8 cellular contexts compared by ENCODE assay signal in the genomic region with DNA sequence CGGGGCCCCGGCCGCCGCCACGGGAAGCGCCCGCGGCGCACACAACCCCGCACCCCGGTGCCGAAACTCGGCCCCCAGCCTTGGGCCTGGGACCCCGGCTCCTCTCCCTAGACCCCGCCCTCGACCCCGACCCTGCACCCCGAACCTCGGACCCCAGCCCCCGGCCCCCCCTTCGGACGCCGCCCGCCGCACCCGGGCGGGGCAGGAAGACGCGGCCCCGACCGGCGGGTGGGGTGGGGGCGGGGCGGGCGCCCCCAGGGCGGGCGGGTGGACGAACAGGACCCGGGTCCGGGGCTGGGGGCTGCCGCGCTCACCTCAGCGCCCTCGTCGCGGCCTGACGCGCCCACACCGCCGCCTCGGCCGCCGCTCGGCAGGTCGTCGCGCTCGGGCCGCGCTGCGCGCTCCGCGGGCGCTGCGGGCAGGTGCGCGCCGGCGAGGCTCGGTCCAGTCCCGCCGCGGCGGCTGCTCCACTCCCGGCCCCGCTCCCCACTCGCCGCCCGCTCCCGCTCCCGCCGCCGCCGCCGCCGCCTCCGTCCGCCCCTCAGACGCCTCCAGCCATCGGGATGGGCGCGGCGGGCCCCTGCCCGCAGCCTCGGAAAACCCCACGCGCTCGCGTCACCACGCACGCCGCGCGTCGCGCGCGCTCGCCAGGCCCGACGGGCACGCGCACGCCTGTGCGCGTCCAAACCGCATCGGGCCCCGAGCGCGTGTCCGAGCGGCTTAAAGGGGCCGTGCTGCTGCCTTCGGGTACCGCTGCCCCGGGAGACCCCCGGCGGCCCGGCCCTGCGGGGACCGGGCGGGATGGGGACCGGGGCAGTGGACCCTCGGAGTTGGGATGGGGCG. TPM values are rescaled to one million over a fixed set of nuclear protein-coding genes. Genes with fewer than 3 reads are reported as not detected.
A peak's percentile ranks its signal among the peaks of the same experiment; 100 is the strongest.
DNase-seq lines count a peak whose midpoint lies in the region; ATAC-seq and TF ChIP-seq lines count a peak whose summit lies in the region.

A gene (minus strand): TSS at position 582 of the 843 bp plus-strand sequence. CDS start 65,634 bp downstream, outside the sequence.

- H3K4me3 ChIP-seq in OCI-LY3 (ENCODE audit: low read length) (peak within 1 kb of the TSS; percentile 93), epithelial cell of esophagus (ENCODE audit: low read length) (peak within 1 kb of the TSS; percentile 70), mucosa of descending colon (peak within 1 kb of the TSS; percentile 84)

- H3K79me2 ChIP-seq in OCI-LY3 (ENCODE audit: low read length) = peaks cover 57% of the 10 kb centered on the region

- H3K4me1 ChIP-seq in OCI-LY3 (ENCODE audit: low read length) (peaks cover 32% of the 10 kb centered on the region), mucosa of descending colon (ENCODE audit: low read depth) (peaks cover 51% of the 10 kb centered on the region)

- H3K4me2 ChIP-seq in OCI-LY3 (ENCODE audit: low read length) = peak within 1 kb of the TSS; percentile 99

- peaks cover 13% of the 10 kb centered on the region for H3K27me3 ChIP-seq in OCI-LY3 (ENCODE audit: low read depth, low read length)

- DNase-seq in CMK (ENCODE audit: low read depth) (peak; percentile 91), HT1080 (ENCODE audit: low read depth) (peak; percentile 84), activated T-cell treated with anti-CD3 and anti-CD28 coated beads for 24 hours (ENCODE audit: low read depth) (peak; percentile 83), epithelial cell of esophagus (ENCODE audit: low read depth) (peak; percentile 88), mucosa of descending colon (peak; percentile 90 to 94 (median 93))
- DNase-seq in stimulated activated CD8-positive, alpha-beta memory T cell treated with anti-CD3 and anti-CD28 coated beads, Interleukin-2, amount 100 ng/mL, for 48 hours (ENCODE audit: low read depth in 2 of 2) = peak; percentile 82 to 86

- H3K27ac ChIP-seq in OCI-LY3 (ENCODE audit: low read length) = peak within 1 kb of the TSS; percentile 65

- peaks cover 42% of the 10 kb centered on the region for H4K20me1 ChIP-seq in OCI-LY3 (ENCODE audit: insufficient read depth, low read length)

- peak within 1 kb of the TSS; percentile 48; the same call in 1 of the 2 replicates for H2AFZ ChIP-seq in OCI-LY3 (ENCODE audit: low read depth, low read length)

- H3K9me3 ChIP-seq in OCI-LY3 (ENCODE audit: insufficient read depth, low read length) (no peaks in the 10 kb centered on the region), mucosa of descending colon (no peaks in the 10 kb centered on the region)

- ATAC-seq in GM19468 (IDR thresholded peaks at IDR 0.05; ENCODE audit: extremely low read depth, unreplicated experiment) = peak; percentile 67
- ATAC-seq in mucosa of descending colon = peak; percentile 78

- H3K36me3 ChIP-seq in OCI-LY3 (replicated peaks; ENCODE audit: low read depth, low read length) (peaks cover 15% of the 10 kb centered on the region), mucosa of descending colon (ENCODE audit: low read depth) (no peaks in the 10 kb centered on the region)

- H3K9ac ChIP-seq in OCI-LY3 (ENCODE audit: low read length) = peak within 1 kb of the TSS; percentile 92

- TF ChIP-seq CTCF in OCI-LY3 (IDR thresholded peaks at IDR 0.05; ENCODE audit: low read depth, low read length) = no peak
- TF ChIP-seq CTCF in epithelial cell of esophagus (IDR thresholded peaks at IDR 0.05; ENCODE audit: insufficient read depth, low read depth, low read length, missing control alignments) = no peak
- TF ChIP-seq CTCF in mucosa of descending colon (IDR thresholded peaks at IDR 0.05) = no peak

- intact Hi-C loops in mucosa of descending colon (cut with DNase I, micrococcal nuclease) = no loop called here

RNA-seq across cellular contexts. Expression of the gene that starts here (rescaled TPM):
- 57.4 and 74.5 TPM in 2 replicates for total RNA-seq in HT1080 (2014; rRNA removed; shearing (Covaris generic))
- 308 and 321 TPM in 2 replicates for polyA plus RNA-seq in HT1080 (2015; cell fraction: cytosol; rRNA removed)
- 152 and 153 TPM in 2 replicates for polyA plus RNA-seq in HT1080 (2015; cell fraction: nucleus; rRNA removed)
- 100 to 1,000 TPM; 314 to 329 (median 318) TPM for total RNA-seq in mucosa of descending colon

Comparison
In these comparisons a context has a peak if more than half of its experiments do, and no peak if none do; other contexts are left out.
1. Peak in every context shown above with its lines: DNase-seq, ATAC-seq, H3K4me3 ChIP-seq and H3K27ac ChIP-seq.